ENCODE assay signal across 2 cellular contexts in the genomic region with DNA sequence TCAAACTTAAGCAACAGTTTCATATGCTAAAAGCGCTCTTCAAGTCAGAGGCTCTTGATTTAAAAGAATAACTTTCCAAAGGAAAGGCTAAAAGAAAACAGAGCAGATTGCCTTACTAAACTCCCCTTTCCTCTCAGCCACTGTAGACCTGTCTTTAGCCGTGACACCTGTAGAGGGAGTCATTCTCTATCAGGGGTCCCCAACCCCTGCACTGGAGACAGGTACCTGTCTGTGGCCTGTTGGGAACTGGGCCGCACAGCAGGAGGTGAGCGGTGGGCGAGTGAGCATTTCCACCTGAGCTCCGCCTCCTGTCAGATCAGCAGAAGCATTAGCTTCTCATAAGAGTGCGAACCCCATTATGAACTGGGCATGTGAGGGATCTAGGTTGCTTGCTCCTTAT.
TF ChIP-seq lines count a peak whose summit lies in the region.

No MANE protein-coding gene starts in this region.

TF ChIP-seq in SK-N-SH, 30 proteins besides CTCF, POLR2A, EP300 and RAD21:
- no peak for TF ChIP-seq EZH2phosphoT487 (IDR thresholded peaks at IDR 0.05; ENCODE audit: borderline replicate concordance, low read depth)
- TF ChIP-seq, protein P1, sequence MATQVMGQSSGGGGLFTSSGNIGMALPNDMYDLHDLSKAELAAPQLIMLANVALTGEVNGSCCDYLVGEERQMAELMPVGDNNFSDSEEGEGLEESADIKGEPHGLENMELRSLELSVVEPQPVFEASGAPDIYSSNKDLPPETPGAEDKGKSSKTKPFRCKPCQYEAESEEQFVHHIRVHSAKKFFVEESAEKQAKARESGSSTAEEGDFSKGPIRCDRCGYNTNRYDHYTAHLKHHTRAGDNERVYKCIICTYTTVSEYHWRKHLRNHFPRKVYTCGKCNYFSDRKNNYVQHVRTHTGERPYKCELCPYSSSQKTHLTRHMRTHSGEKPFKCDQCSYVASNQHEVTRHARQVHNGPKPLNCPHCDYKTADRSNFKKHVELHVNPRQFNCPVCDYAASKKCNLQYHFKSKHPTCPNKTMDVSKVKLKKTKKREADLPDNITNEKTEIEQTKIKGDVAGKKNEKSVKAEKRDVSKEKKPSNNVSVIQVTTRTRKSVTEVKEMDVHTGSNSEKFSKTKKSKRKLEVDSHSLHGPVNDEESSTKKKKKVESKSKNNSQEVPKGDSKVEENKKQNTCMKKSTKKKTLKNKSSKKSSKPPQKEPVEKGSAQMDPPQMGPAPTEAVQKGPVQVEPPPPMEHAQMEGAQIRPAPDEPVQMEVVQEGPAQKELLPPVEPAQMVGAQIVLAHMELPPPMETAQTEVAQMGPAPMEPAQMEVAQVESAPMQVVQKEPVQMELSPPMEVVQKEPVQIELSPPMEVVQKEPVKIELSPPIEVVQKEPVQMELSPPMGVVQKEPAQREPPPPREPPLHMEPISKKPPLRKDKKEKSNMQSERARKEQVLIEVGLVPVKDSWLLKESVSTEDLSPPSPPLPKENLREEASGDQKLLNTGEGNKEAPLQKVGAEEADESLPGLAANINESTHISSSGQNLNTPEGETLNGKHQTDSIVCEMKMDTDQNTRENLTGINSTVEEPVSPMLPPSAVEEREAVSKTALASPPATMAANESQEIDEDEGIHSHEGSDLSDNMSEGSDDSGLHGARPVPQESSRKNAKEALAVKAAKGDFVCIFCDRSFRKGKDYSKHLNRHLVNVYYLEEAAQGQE (IDR thresholded peaks at IDR 0.05; ENCODE audit: low read depth, low read length), result no peak

TF ChIP-seq in SK-N-SH treated with all-trans-retinoic acid at 6 μM for 48 hours, 23 proteins besides CTCF, POLR2A, EP300 and RAD21:
- TF ChIP-seq ESRRG (CRISPR knock-in tag; IDR thresholded peaks at IDR 0.05) (no peak), RARB (CRISPR knock-in tag; IDR thresholded peaks at IDR 0.05) (no peak), ZNF70 (CRISPR knock-in tag; IDR thresholded peaks at IDR 0.05) (no peak), ZFP3 (CRISPR knock-in tag; IDR thresholded peaks at IDR 0.05) (no peak), BACH2 (CRISPR knock-in tag; IDR thresholded peaks at IDR 0.05; ENCODE audit: borderline replicate concordance) (no peak), GLIS3 (CRISPR knock-in tag; IDR thresholded peaks at IDR 0.05) (no peak), ZFP30 (CRISPR knock-in tag; IDR thresholded peaks at IDR 0.05) (no peak)
- TF ChIP-seq, protein P2, sequence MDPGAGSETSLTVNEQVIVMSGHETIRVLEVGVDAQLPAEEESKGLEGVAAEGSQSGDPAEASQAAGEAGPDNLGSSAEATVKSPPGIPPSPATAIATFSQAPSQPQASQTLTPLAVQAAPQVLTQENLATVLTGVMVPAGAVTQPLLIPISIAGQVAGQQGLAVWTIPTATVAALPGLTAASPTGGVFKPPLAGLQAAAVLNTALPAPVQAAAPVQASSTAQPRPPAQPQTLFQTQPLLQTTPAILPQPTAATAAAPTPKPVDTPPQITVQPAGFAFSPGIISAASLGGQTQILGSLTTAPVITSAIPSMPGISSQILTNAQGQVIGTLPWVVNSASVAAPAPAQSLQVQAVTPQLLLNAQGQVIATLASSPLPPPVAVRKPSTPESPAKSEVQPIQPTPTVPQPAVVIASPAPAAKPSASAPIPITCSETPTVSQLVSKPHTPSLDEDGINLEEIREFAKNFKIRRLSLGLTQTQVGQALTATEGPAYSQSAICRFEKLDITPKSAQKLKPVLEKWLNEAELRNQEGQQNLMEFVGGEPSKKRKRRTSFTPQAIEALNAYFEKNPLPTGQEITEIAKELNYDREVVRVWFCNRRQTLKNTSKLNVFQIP (CRISPR knock-in tag; IDR thresholded peaks at IDR 0.05; ENCODE audit: borderline replicate concordance, low read depth), result no peak
- TF ChIP-seq, protein P3, sequence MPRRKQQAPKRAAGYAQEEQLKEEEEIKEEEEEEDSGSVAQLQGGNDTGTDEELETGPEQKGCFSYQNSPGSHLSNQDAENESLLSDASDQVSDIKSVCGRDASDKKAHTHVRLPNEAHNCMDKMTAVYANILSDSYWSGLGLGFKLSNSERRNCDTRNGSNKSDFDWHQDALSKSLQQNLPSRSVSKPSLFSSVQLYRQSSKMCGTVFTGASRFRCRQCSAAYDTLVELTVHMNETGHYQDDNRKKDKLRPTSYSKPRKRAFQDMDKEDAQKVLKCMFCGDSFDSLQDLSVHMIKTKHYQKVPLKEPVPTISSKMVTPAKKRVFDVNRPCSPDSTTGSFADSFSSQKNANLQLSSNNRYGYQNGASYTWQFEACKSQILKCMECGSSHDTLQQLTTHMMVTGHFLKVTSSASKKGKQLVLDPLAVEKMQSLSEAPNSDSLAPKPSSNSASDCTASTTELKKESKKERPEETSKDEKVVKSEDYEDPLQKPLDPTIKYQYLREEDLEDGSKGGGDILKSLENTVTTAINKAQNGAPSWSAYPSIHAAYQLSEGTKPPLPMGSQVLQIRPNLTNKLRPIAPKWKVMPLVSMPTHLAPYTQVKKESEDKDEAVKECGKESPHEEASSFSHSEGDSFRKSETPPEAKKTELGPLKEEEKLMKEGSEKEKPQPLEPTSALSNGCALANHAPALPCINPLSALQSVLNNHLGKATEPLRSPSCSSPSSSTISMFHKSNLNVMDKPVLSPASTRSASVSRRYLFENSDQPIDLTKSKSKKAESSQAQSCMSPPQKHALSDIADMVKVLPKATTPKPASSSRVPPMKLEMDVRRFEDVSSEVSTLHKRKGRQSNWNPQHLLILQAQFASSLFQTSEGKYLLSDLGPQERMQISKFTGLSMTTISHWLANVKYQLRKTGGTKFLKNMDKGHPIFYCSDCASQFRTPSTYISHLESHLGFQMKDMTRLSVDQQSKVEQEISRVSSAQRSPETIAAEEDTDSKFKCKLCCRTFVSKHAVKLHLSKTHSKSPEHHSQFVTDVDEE (CRISPR knock-in tag; IDR thresholded peaks at IDR 0.05), result no peak
